In genomic region chr4:127782025-127782274, GRCh38 we compare ENCODE assay signal across 1 cellular context.
A peak's percentile ranks its signal among the peaks of the same experiment; 100 is the strongest.
TF ChIP-seq lines count a peak whose summit lies in the region.

No MANE protein-coding gene starts in this region.

TF ChIP-seq in K562, 482 proteins besides CTCF, POLR2A, EP300 and RAD21 (continued from another document and continues in another):
- TF ChIP-seq E2F8 (IDR thresholded peaks at IDR 0.05; ENCODE audit: low read depth, partially characterized antibody) (no peak), RCOR1 (IDR thresholded peaks at IDR 0.05; ENCODE audit: borderline replicate concordance in 1 of 2, low read depth in 2 of 2, low read length in 2 of 2) (0 out of 4 replicates have a peak, but pooled peaks of 1 of the 2 experiments have one; percentile 1), E2F6 (IDR thresholded peaks at IDR 0.05; ENCODE audit: borderline replicate concordance in 1 of 2, extremely low read depth in 1 of 2, insufficient read depth in 1 of 2, insufficient read length in 1 of 2, low read depth in 1 of 2, low read length in 1 of 2, poor library complexity in 1 of 2, severe bottlenecking in 1 of 2) (peak in 1 of 2 experiments; percentile 9), KDM4B (IDR thresholded peaks at IDR 0.05; ENCODE audit: borderline replicate concordance in 2 of 2, low read depth in 1 of 2) (0 out of 4 replicates have a peak, but pooled peaks of 1 of the 2 experiments have one; percentile 50), MCM2 (IDR thresholded peaks at IDR 0.05; ENCODE audit: low read depth) (no peak), MGA (IDR thresholded peaks at IDR 0.05) (0 out of 2 replicates have a peak, but pooled peaks have one; percentile 65), HNRNPUL1 (IDR thresholded peaks at IDR 0.05; ENCODE audit: low read length) (no peak), YY1 (IDR thresholded peaks at IDR 0.05; ENCODE audit: borderline replicate concordance in 1 of 3, control insufficient read depth in 1 of 3, extremely low read depth in 1 of 3, insufficient read depth in 3 of 3, insufficient read length in 1 of 3, insufficient replicate concordance in 2 of 3, low read depth in 1 of 3, low read length in 2 of 3) (peak in 2 of 3 experiments; percentile 53 to 70), MXD1 (CRISPR knock-in tag; IDR thresholded peaks at IDR 0.05; ENCODE audit: borderline replicate concordance, poor library complexity, severe bottlenecking) (no peak), USF2 (CRISPR knock-in tag; IDR thresholded peaks at IDR 0.05) (no peak), GATAD2A (IDR thresholded peaks at IDR 0.05) (peak; percentile 93; the same call in 1 of the 2 replicates), ZNF124 (CRISPR knock-in tag; IDR thresholded peaks at IDR 0.05) (no peak), SIX5 (IDR thresholded peaks at IDR 0.05; ENCODE audit: borderline replicate concordance in 1 of 2, insufficient read depth in 1 of 2, low read depth in 1 of 2, low read length in 2 of 2) (no peak), HDGF (IDR thresholded peaks at IDR 0.05) (no peak), SAFB2 (IDR thresholded peaks at IDR 0.05; ENCODE audit: borderline replicate concordance, low read depth, low read length, severe bottlenecking) (no peak), ZNF511 (CRISPR knock-in tag; IDR thresholded peaks at IDR 0.05) (no peak), SIRT6 (IDR thresholded peaks at IDR 0.05; ENCODE audit: low read depth, low read length) (no peak), VEZF1 (CRISPR knock-in tag; IDR thresholded peaks at IDR 0.05) (peak; percentile 43; the same call in 1 of the 2 replicates), ARID2 (IDR thresholded peaks at IDR 0.05) (no peak), PHF8 (IDR thresholded peaks at IDR 0.05; ENCODE audit: borderline replicate concordance, low read length) (peak; percentile 46), FOXJ2 (tag; IDR thresholded peaks at IDR 0.05) (no peak), EGR1 (conservative IDR thresholded peaks at IDR 0.05) (peak; percentile 78), DEAF1 (CRISPR knock-in tag; IDR thresholded peaks at IDR 0.05) (peak; percentile 94; the same call in 1 of the 2 replicates), CBX1 (IDR thresholded peaks at IDR 0.05; ENCODE audit: low read depth) (peak; percentile 56; the same call in 1 of the 2 replicates), ZNF592 (IDR thresholded peaks at IDR 0.05) (0 out of 2 replicates have a peak, but pooled peaks have one; percentile 17), L3MBTL2 (IDR thresholded peaks at IDR 0.05) (peak; percentile 27; the same call in 1 of the 2 replicates), CBX2 (IDR thresholded peaks at IDR 0.05; ENCODE audit: insufficient read depth, low read length, poor library complexity, severe bottlenecking) (no peak)
